In genomic region chr5:102536323-102536928, GRCh38 we compare ENCODE assay signal across 8 cellular contexts. TPM values are rescaled to one million over a fixed set of nuclear protein-coding genes. Genes with fewer than 3 reads are reported as not detected.
DNase-seq lines count a peak whose midpoint lies in the region; ATAC-seq, FAIRE-seq and TF ChIP-seq lines count a peak whose summit lies in the region.

No MANE protein-coding gene starts in this region.

- peak; percentile 74 for FAIRE-seq in RCC 7860 (lab: Jason Lieb, UNC)

- H3K9me3 ChIP-seq in BE2C = no peaks in the 10 kb centered on the region

- no peaks in the 10 kb centered on the region; the same call in 1 of the 2 replicates for H3K27me3 ChIP-seq in BE2C

- no peak overlapping the region for H3K4me3 ChIP-seq in BE2C (ENCODE audit: low read depth, low read length)

- no peaks in the 10 kb centered on the region for H3K36me3 ChIP-seq in BE2C

- ATAC-seq in GM18909 (IDR thresholded peaks at IDR 0.05; ENCODE audit: poor library complexity, unreplicated experiment) (no peak), GM18502 (IDR thresholded peaks at IDR 0.05; ENCODE audit: poor library complexity, unreplicated experiment) (no peak), HG02759 (IDR thresholded peaks at IDR 0.05; ENCODE audit: unreplicated experiment) (no peak)

- DNase-seq in BE2C (no peak), HCEC 1CT (peak; percentile 62), RCC 7860 (ENCODE audit: low spot score) (no peak), globus pallidus (ENCODE audit: low spot score) (peak; percentile 7), COLO829 (ENCODE audit: low spot score) (no peak)

- peaks cover 4% of the 10 kb centered on the region for H3K4me1 ChIP-seq in BE2C

- TF ChIP-seq CTCF in BE2C (IDR thresholded peaks at IDR 0.05; ENCODE audit: low read depth, low read length) = peak; percentile 47

RNA-seq across cellular contexts. Expression of gene SLCO6A1, which starts 37.6 kb away (rescaled TPM):
- not detected for polyA plus RNA-seq in BE2C (2012; ENCODE audit: insufficient read depth, insufficient read length, low read depth)

Comparison
In these comparisons a context has a peak if more than half of its experiments do, and no peak if none do; other contexts are left out.
1. DNase-seq: peak in HCEC 1CT (single experiment) and globus pallidus (single experiment); none in BE2C (single experiment), RCC 7860 (single experiment) and COLO829 (single experiment).